Comparison of ENCODE assay signal across 13 cellular contexts in the genomic region with DNA sequence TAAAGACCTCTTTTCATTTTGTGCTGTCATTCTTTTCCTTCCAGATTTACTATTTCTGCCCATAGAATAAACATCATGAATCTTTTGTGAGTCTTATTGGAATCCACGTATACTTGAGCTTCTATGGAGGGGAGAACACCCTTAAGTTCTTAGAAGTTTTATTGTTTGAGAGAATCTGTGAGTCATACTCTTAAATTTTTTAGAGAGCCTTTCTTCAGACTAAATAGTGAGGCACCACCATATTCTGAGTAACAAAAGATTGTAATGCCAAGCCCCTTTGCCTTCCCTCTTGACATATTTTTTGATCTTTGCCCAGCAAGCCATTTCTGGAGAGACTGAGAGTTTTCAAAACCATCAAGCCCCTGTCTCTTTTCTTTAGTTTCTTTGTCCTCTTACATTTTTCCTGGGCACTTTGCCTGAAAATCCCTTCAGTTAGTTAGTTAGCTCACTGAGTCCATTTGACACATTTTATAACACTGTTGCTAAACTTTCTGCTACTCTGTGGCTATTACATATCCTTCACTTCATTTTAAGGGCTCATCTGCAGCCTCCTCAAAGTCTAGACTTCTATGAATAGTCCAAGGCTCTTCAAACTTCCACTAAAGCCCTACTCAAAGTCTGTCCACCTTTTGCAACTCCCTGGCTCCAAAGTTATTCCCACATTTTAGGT.
DNase-seq lines count a peak whose midpoint lies in the region; ATAC-seq and TF ChIP-seq lines count a peak whose summit lies in the region.
"Had no signal": no experiment of that assay in that cellular context is flagged by ENCODE, and none has a peak within 500 bp of the region (broad histone marks: within the 10 kb centered on the region; RNA-seq: fewer than 3 reads in every experiment).

No MANE protein-coding gene starts in this region.

- POLR2A ChIA-PET in WTC11 (lab: Charles Lee): no interaction called here

- TF ChIP-seq CTCF in WTC11 (IDR thresholded peaks at IDR 0.05) (no peak), foreskin keratinocyte (conservative IDR thresholded peaks at IDR 0.05) (no peak), smooth muscle cell (IDR thresholded peaks at IDR 0.05; ENCODE audit: borderline replicate concordance, insufficient read depth, poor library complexity, severe bottlenecking) (no peak)

- H3K27me3 ChIP-seq in foreskin keratinocyte (no peaks in the 10 kb centered on the region), smooth muscle cell (ENCODE audit: low read depth) (no peaks in the 10 kb centered on the region)
- H3K27me3 ChIP-seq: neutrophil had no signal

- CTCF ChIA-PET in WTC11 (lab: Charles Lee): no interaction called here

- ATAC-seq in activated T-cell treated with anti-CD3 and anti-CD28 coated beads, Interleukin-2, amount 50 U/mL, for 4 hours: no peak
- ATAC-seq in WTC11 (no peak), foreskin keratinocyte (peak; percentile 28), left colon (no peak), left lobe of liver (no peak)

- DNase-seq in activated T-cell treated with anti-CD3 and anti-CD28 coated beads, Interleukin-2, amount 50 U/mL, for 24 hours: no peak
- DNase-seq in activated T-cell treated with anti-CD3 and anti-CD28 coated beads, Interleukin-2, amount 50 U/mL, for 4 hours: no peak
- DNase-seq in WTC11 (ENCODE audit: low spot score): no peak
- peak in 1 of 2 donors; percentile 17 for DNase-seq in foreskin keratinocyte
- DNase-seq in smooth muscle cell (lab: John Stamatoyannopoulos, UW; ENCODE audit: unreplicated experiment): no peak
- DNase-seq in left colon: no peak
- DNase-seq in left lobe of liver (ENCODE audit: low spot score): no peak
- DNase-seq in stimulated activated CD4-positive, alpha-beta T cell treated with anti-CD3 and anti-CD28 coated beads, Interleukin-2, amount 100 ng/mL, for 24 hours: no peak
- DNase-seq: central memory CD4-positive, alpha-beta T cell; kidney; NCI-H1694; stimulated activated CD4-positive, alpha-beta T cell treated with anti-CD3 and anti-CD28 coated beads, Interleukin-4, amount 100 ng/mL, for 24 hours had no signal

- WGBS in smooth muscle cell (ENCODE audit: low lambda C conversion rate): 36% methylated on average over 1 of the region's 1 CpG

- peak overlapping the region; percentile 79 for H3K27ac Mint-ChIP-seq in activated T-cell treated with anti-CD3 and anti-CD28 coated beads, Interleukin-2, amount 50 U/mL, for 24 hours
- H3K27ac Mint-ChIP-seq in WTC11: peak overlapping the region; percentile 26

- no peaks in the 10 kb centered on the region for H3K9me3 ChIP-seq in smooth muscle cell (replicated peaks; ENCODE audit: low read depth)
- H3K9me3 ChIP-seq: neutrophil had no signal

- H3K4me2 ChIP-seq in smooth muscle cell: no peak overlapping the region

- peaks cover 13% of the 10 kb centered on the region for H3K4me1 Mint-ChIP-seq in activated T-cell treated with anti-CD3 and anti-CD28 coated beads, Interleukin-2, amount 50 U/mL, for 24 hours (ENCODE audit: low read depth)
- H3K4me1 Mint-ChIP-seq in activated T-cell treated with anti-CD3 and anti-CD28 coated beads, Interleukin-2, amount 50 U/mL, for 4 hours (ENCODE audit: low read depth): peaks cover 4% of the 10 kb centered on the region
- peaks cover 6% of the 10 kb centered on the region for H3K4me1 Mint-ChIP-seq in WTC11

- H3K36me3 Mint-ChIP-seq in activated T-cell treated with anti-CD3 and anti-CD28 coated beads, Interleukin-2, amount 50 U/mL, for 24 hours (ENCODE audit: low read depth): peaks cover 87% of the 10 kb centered on the region
- peaks cover 48% of the 10 kb centered on the region for H3K36me3 Mint-ChIP-seq in activated T-cell treated with anti-CD3 and anti-CD28 coated beads, Interleukin-2, amount 50 U/mL, for 4 hours (ENCODE audit: insufficient read depth)
- H3K36me3 Mint-ChIP-seq in WTC11: peaks cover 67% of the 10 kb centered on the region

- H2AFZ ChIP-seq in smooth muscle cell (ENCODE audit: low read depth): no peak overlapping the region

- H3K9me3 Mint-ChIP-seq in activated T-cell treated with anti-CD3 and anti-CD28 coated beads, Interleukin-2, amount 50 U/mL, for 24 hours: no peaks in the 10 kb centered on the region
- H3K9me3 Mint-ChIP-seq in activated T-cell treated with anti-CD3 and anti-CD28 coated beads, Interleukin-2, amount 50 U/mL, for 4 hours: no peaks in the 10 kb centered on the region
- no peaks in the 10 kb centered on the region for H3K9me3 Mint-ChIP-seq in WTC11

- H3K27ac ChIP-seq in foreskin keratinocyte: no peak overlapping the region
- peak overlapping the region; percentile 40 for H3K27ac ChIP-seq in smooth muscle cell (ENCODE audit: low read depth)
- H3K27ac ChIP-seq: neutrophil had no signal

- H3K9ac ChIP-seq in smooth muscle cell (ENCODE audit: low read depth): no peak overlapping the region

- peaks cover 11% of the 10 kb centered on the region for H3K36me3 ChIP-seq in smooth muscle cell (ENCODE audit: low read depth)
- H3K36me3 ChIP-seq: neutrophil had no signal

- H4K20me1 ChIP-seq in smooth muscle cell (ENCODE audit: low read depth): no peaks in the 10 kb centered on the region

- no peak overlapping the region for H3K4me3 Mint-ChIP-seq in activated T-cell treated with anti-CD3 and anti-CD28 coated beads, Interleukin-2, amount 50 U/mL, for 24 hours
- no peak overlapping the region for H3K4me3 Mint-ChIP-seq in activated T-cell treated with anti-CD3 and anti-CD28 coated beads, Interleukin-2, amount 50 U/mL, for 4 hours
- H3K4me3 Mint-ChIP-seq in WTC11: no peak overlapping the region

- H3K79me2 ChIP-seq in smooth muscle cell (ENCODE audit: low read depth): peaks cover 22% of the 10 kb centered on the region

- H3K27me3 Mint-ChIP-seq in activated T-cell treated with anti-CD3 and anti-CD28 coated beads, Interleukin-2, amount 50 U/mL, for 24 hours: no peaks in the 10 kb centered on the region
- H3K27me3 Mint-ChIP-seq in activated T-cell treated with anti-CD3 and anti-CD28 coated beads, Interleukin-2, amount 50 U/mL, for 4 hours (ENCODE audit: low read depth): no peaks in the 10 kb centered on the region
- H3K27me3 Mint-ChIP-seq in WTC11 (ENCODE audit: low read depth): no peaks in the 10 kb centered on the region

- no peak overlapping the region for H3K4me3 ChIP-seq in smooth muscle cell

- intact Hi-C loops in left colon (cut with DNase I, micrococcal nuclease): no loop called here

- no peaks in the 10 kb centered on the region for H3F3A ChIP-seq in smooth muscle cell (ENCODE audit: low read depth)

- H3K4me1 ChIP-seq in foreskin keratinocyte (no peaks in the 10 kb centered on the region), smooth muscle cell (ENCODE audit: low read depth) (no peaks in the 10 kb centered on the region)

TF ChIP-seq in WTC11, 78 proteins besides CTCF, POLR2A, EP300 and RAD21 (continues in another document):
- TF ChIP-seq, protein P1, sequence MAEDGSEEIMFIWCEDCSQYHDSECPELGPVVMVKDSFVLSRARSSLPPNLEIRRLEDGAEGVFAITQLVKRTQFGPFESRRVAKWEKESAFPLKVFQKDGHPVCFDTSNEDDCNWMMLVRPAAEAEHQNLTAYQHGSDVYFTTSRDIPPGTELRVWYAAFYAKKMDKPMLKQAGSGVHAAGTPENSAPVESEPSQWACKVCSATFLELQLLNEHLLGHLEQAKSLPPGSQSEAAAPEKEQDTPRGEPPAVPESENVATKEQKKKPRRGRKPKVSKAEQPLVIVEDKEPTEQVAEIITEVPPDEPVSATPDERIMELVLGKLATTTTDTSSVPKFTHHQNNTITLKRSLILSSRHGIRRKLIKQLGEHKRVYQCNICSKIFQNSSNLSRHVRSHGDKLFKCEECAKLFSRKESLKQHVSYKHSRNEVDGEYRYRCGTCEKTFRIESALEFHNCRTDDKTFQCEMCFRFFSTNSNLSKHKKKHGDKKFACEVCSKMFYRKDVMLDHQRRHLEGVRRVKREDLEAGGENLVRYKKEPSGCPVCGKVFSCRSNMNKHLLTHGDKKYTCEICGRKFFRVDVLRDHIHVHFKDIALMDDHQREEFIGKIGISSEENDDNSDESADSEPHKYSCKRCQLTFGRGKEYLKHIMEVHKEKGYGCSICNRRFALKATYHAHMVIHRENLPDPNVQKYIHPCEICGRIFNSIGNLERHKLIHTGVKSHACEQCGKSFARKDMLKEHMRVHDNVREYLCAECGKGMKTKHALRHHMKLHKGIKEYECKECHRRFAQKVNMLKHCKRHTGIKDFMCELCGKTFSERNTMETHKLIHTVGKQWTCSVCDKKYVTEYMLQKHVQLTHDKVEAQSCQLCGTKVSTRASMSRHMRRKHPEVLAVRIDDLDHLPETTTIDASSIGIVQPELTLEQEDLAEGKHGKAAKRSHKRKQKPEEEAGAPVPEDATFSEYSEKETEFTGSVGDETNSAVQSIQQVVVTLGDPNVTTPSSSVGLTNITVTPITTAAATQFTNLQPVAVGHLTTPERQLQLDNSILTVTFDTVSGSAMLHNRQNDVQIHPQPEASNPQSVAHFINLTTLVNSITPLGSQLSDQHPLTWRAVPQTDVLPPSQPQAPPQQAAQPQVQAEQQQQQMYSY (CRISPR knock-in tag; IDR thresholded peaks at IDR 0.05): no peak
- TF ChIP-seq, protein P2, sequence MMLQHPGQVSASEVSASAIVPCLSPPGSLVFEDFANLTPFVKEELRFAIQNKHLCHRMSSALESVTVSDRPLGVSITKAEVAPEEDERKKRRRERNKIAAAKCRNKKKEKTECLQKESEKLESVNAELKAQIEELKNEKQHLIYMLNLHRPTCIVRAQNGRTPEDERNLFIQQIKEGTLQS (CRISPR knock-in tag; conservative IDR thresholded peaks at IDR 0.05): no peak
- TF ChIP-seq ESRRA (CRISPR knock-in tag; IDR thresholded peaks at IDR 0.05; ENCODE audit: borderline replicate concordance) (no peak), ZNF263 (CRISPR knock-in tag; IDR thresholded peaks at IDR 0.05; ENCODE audit: low read depth) (no peak)
